Comparison of ENCODE assay signal across 25 cellular contexts in genomic region chr2:113061896-113062770, GRCh38. TPM values are rescaled to one million over a fixed set of nuclear protein-coding genes. Genes with fewer than 3 reads are reported as not detected.
"Had no signal": no experiment of that assay in that cellular context is flagged by ENCODE, and none has a peak within 500 bp of the region (broad histone marks: within the 10 kb centered on the region; RNA-seq: fewer than 3 reads in every experiment).

No MANE protein-coding gene starts in this region.

- H3K4me1 Mint-ChIP-seq: activated naive CD4-positive, alpha-beta T cell treated with anti-CD3 and anti-CD28 coated beads, Interleukin-2, amount 10 ng/mL, durations not matched to agents 7 days and 5 days; activated naive CD8-positive, alpha-beta T cell treated with anti-CD3 and anti-CD28 coated beads for 36 hours; T-helper 17 cell; WTC11 had no signal

- DNase-seq: activated CD4-positive, alpha-beta T cell treated with anti-CD3 and anti-CD28 coated beads for 48 hours; activated CD4-positive, alpha-beta T cell treated with anti-CD3 and anti-CD28 coated beads, Interleukin-2, amount 50 U/mL, for 4 hours; activated CD4-positive, CD25-positive, alpha-beta regulatory T cell treated with anti-CD3 and anti-CD28 coated beads, Interleukin-2, amount 50 U/mL, for 72 hours; activated gamma-delta T cell treated with Interleukin-2 at 50 U/mL for 16 hours; activated naive CD4-positive, alpha-beta T cell treated with anti-CD3 and anti-CD28 coated beads, Interleukin-2, amount 10 ng/mL, durations not matched to agents 7 days and 5 days; activated naive CD8-positive, alpha-beta T cell treated with anti-CD3 and anti-CD28 coated beads for 36 hours; activated T-cell treated with anti-CD3 and anti-CD28 coated beads, Interleukin-2, amount 50 U/mL, for 72 hours; brain microvascular endothelial cell; MG63; MV-4-11; NCI-H1092 treated with DMSO at 0.1 percent for 48 hours; NCI-H1417 treated with DMSO at 0.1 percent for 48 hours; NCI-H1694 treated with DMSO at 0.1 percent for 48 hours; NCI-H2029 treated with DMSO at 0.1 percent for 48 hours; NCI-H510A treated with DMSO at 0.1 percent for 48 hours; NCI-H69; Peyer's patch; SHP77; T-helper 17 cell; T-helper 9 cell had no signal

- H3K4me3 Mint-ChIP-seq: activated naive CD4-positive, alpha-beta T cell treated with anti-CD3 and anti-CD28 coated beads, Interleukin-2, amount 10 ng/mL, durations not matched to agents 7 days and 5 days; activated naive CD8-positive, alpha-beta T cell treated with anti-CD3 and anti-CD28 coated beads for 36 hours; activated T-cell treated with anti-CD3 and anti-CD28 coated beads, Interleukin-2, amount 50 U/mL, for 72 hours; T-helper 17 cell; WTC11 had no signal

- H3K27me3 Mint-ChIP-seq: activated naive CD8-positive, alpha-beta T cell treated with anti-CD3 and anti-CD28 coated beads for 36 hours had no signal

- H3K9me3 Mint-ChIP-seq: activated naive CD4-positive, alpha-beta T cell treated with anti-CD3 and anti-CD28 coated beads, Interleukin-2, amount 10 ng/mL, durations not matched to agents 7 days and 5 days; activated naive CD8-positive, alpha-beta T cell treated with anti-CD3 and anti-CD28 coated beads for 36 hours had no signal

- ATAC-seq: activated T-cell treated with anti-CD3 and anti-CD28 coated beads, Interleukin-2, amount 50 U/mL, for 72 hours; T-helper 17 cell; WTC11 had no signal

- H3K27ac Mint-ChIP-seq: activated naive CD4-positive, alpha-beta T cell treated with anti-CD3 and anti-CD28 coated beads, Interleukin-2, amount 10 ng/mL, durations not matched to agents 7 days and 5 days; activated naive CD8-positive, alpha-beta T cell treated with anti-CD3 and anti-CD28 coated beads for 36 hours; activated T-cell treated with anti-CD3 and anti-CD28 coated beads, Interleukin-2, amount 50 U/mL, for 72 hours; activated T-helper 2 cell treated with anti-CD3 and anti-CD28 coated beads, Interferon-gamma antibody, Interleukin-2, Interleukin-4, amounts not matched to agents 10 μg/mL and 5 μg/mL and 100 μg/mL, durations not matched to agents 14 hours and 24 hours and 36 hours; T-helper 17 cell; WTC11 had no signal

- H3K36me3 Mint-ChIP-seq: activated naive CD4-positive, alpha-beta T cell treated with anti-CD3 and anti-CD28 coated beads, Interleukin-2, amount 10 ng/mL, durations not matched to agents 7 days and 5 days; activated naive CD8-positive, alpha-beta T cell treated with anti-CD3 and anti-CD28 coated beads for 36 hours; WTC11 had no signal

RNA-seq across cellular contexts. Expression of gene IL36RN, which starts 3.1 kb away (rescaled TPM):
- total RNA-seq: activated CD8-positive, alpha-beta memory T cell treated with anti-CD3 and anti-CD28 coated beads for 36 hours; activated naive CD8-positive, alpha-beta T cell treated with anti-CD3 and anti-CD28 coated beads for 36 hours; activated T-cell treated with anti-CD3 and anti-CD28 coated beads, Interleukin-2, amount 50 U/mL, for 72 hours; activated T-helper 2 cell treated with anti-CD3 and anti-CD28 coated beads, Interferon-gamma antibody, Interleukin-2, Interleukin-4, amounts not matched to agents 10 μg/mL and 5 μg/mL and 100 μg/mL, durations not matched to agents 14 hours and 24 hours and 36 hours; cardiac muscle cell; Peyer's patch; SJSA1; T-helper 17 cell; WTC11 had no signal

RNA-seq across cellular contexts. Expression of gene IL1F10, which starts 5.6 kb away (rescaled TPM):
- total RNA-seq: activated CD8-positive, alpha-beta memory T cell treated with anti-CD3 and anti-CD28 coated beads for 36 hours; activated naive CD8-positive, alpha-beta T cell treated with anti-CD3 and anti-CD28 coated beads for 36 hours; activated T-cell treated with anti-CD3 and anti-CD28 coated beads, Interleukin-2, amount 50 U/mL, for 72 hours; activated T-helper 2 cell treated with anti-CD3 and anti-CD28 coated beads, Interferon-gamma antibody, Interleukin-2, Interleukin-4, amounts not matched to agents 10 μg/mL and 5 μg/mL and 100 μg/mL, durations not matched to agents 14 hours and 24 hours and 36 hours; cardiac muscle cell; Peyer's patch; SJSA1; T-helper 17 cell; WTC11 had no signal

RNA-seq across cellular contexts. Expression of gene IL36B, which starts 9.5 kb away (rescaled TPM):
- total RNA-seq: activated CD8-positive, alpha-beta memory T cell treated with anti-CD3 and anti-CD28 coated beads for 36 hours; activated naive CD8-positive, alpha-beta T cell treated with anti-CD3 and anti-CD28 coated beads for 36 hours; activated T-cell treated with anti-CD3 and anti-CD28 coated beads, Interleukin-2, amount 50 U/mL, for 72 hours; activated T-helper 2 cell treated with anti-CD3 and anti-CD28 coated beads, Interferon-gamma antibody, Interleukin-2, Interleukin-4, amounts not matched to agents 10 μg/mL and 5 μg/mL and 100 μg/mL, durations not matched to agents 14 hours and 24 hours and 36 hours; cardiac muscle cell; Peyer's patch; SJSA1; T-helper 17 cell; WTC11 had no signal

RNA-seq across cellular contexts. Expression of gene IL36A, which starts 56.9 kb away (rescaled TPM):
- total RNA-seq: activated CD8-positive, alpha-beta memory T cell treated with anti-CD3 and anti-CD28 coated beads for 36 hours; activated naive CD8-positive, alpha-beta T cell treated with anti-CD3 and anti-CD28 coated beads for 36 hours; cardiac muscle cell; Peyer's patch; SJSA1; T-helper 17 cell; WTC11 had no signal
